In genomic region chr6:4136354-4136831, GRCh38 we compare ENCODE assay signal across 8 cellular contexts. TPM values are rescaled to one million over a fixed set of nuclear protein-coding genes. Genes with fewer than 3 reads are reported as not detected.
DNase-seq lines count a peak whose midpoint lies in the region; ATAC-seq and TF ChIP-seq lines count a peak whose summit lies in the region.

No MANE protein-coding gene starts in this region.

- peaks cover 55% of the 10 kb centered on the region for H3K4me1 Mint-ChIP-seq in central memory CD8-positive, alpha-beta T cell

- TF ChIP-seq POLR2A in GM18505 (IDR thresholded peaks at IDR 0.05; ENCODE audit: borderline replicate concordance, extremely low read depth, insufficient read depth, insufficient read length) = no peak

- peaks cover 10% of the 10 kb centered on the region for H3K36me3 Mint-ChIP-seq in central memory CD8-positive, alpha-beta T cell (ENCODE audit: insufficient read depth)

- H3K9ac ChIP-seq in HUES64 (ENCODE audit: low read depth, low read length) = peak overlapping the region; percentile 67; the same call in 1 of the 2 replicates
- peak overlapping the region; percentile 79 to 87 for H3K9ac ChIP-seq in mucosa of rectum (ENCODE audit: low read depth in 1 of 2, low read length in 2 of 2)

- peak overlapping the region; percentile 91 for H3K4me3 Mint-ChIP-seq in central memory CD8-positive, alpha-beta T cell

- ATAC-seq in central memory CD8-positive, alpha-beta T cell (replicated peaks; ENCODE audit: extremely low read depth, poor library complexity, severe bottlenecking) = no peak
- no peak for ATAC-seq in HG02623 (IDR thresholded peaks at IDR 0.05; ENCODE audit: unreplicated experiment)
- no peak for ATAC-seq in GM18505 (IDR thresholded peaks at IDR 0.05; ENCODE audit: unreplicated experiment)

- no peaks in the 10 kb centered on the region for H3K9me3 Mint-ChIP-seq in central memory CD8-positive, alpha-beta T cell

- peaks cover 18% of the 10 kb centered on the region for H3K36me3 ChIP-seq in HUES64 (ENCODE audit: insufficient read depth, low read length)
- peaks cover 0 to 12% of the 10 kb centered on the region in 2 donors for H3K36me3 ChIP-seq in mucosa of rectum (ENCODE audit: control insufficient read depth in 2 of 2, insufficient read depth in 2 of 2, low read length in 2 of 2)

- peaks cover 12% of the 10 kb centered on the region; the same call in 1 of the 2 replicates for H3K9me3 ChIP-seq in HUES64 (ENCODE audit: insufficient read depth, low read depth, low read length)
- no peaks in the 10 kb centered on the region for H3K9me3 ChIP-seq in mucosa of rectum (ENCODE audit: control insufficient read depth in 2 of 2, low read length in 2 of 2)

- H3K27ac ChIP-seq in 22Rv1 = peak overlapping the region; percentile 36; the same call in 1 of the 2 replicates
- H3K27ac ChIP-seq in HUES64 (ENCODE audit: low read depth, low read length) = peak overlapping the region; percentile 65
- H3K27ac ChIP-seq in mucosa of rectum (ENCODE audit: low read depth in 2 of 2, low read length in 2 of 2) = peak overlapping the region; percentile 71 to 85

- no peaks in the 10 kb centered on the region for H3K27me3 Mint-ChIP-seq in central memory CD8-positive, alpha-beta T cell

- no peak for DNase-seq in central memory CD8-positive, alpha-beta T cell (ENCODE audit: low spot score in 2 of 2)
- no peak for DNase-seq in activated effector memory CD4-positive, alpha-beta T cell treated with Interleukin-2 at 50 U/mL for 16 hours
- DNase-seq in activated CD4-positive, CD25-positive, alpha-beta regulatory T cell treated with anti-CD3 and anti-CD28 coated beads, Interleukin-2, amount 50 U/mL, for 72 hours = no peak

- H3K4me3 ChIP-seq in HUES64 (ENCODE audit: low read length) (peak overlapping the region; percentile 63), mucosa of rectum (ENCODE audit: low read length in 2 of 2) (peak overlapping the region; percentile 72 to 91)

- TF ChIP-seq CTCF in 22Rv1 (IDR thresholded peaks at IDR 0.05) = no peak

- no peak overlapping the region for H3K27ac Mint-ChIP-seq in central memory CD8-positive, alpha-beta T cell (ENCODE audit: low read depth)

- no CpG with 5 or more reads among the region's 1 CpG for WGBS in HUES64

- H3K27me3 ChIP-seq in HUES64 (ENCODE audit: insufficient read depth, low read length) (no peaks in the 10 kb centered on the region), mucosa of rectum (ENCODE audit: control insufficient read depth in 2 of 2, insufficient read depth in 2 of 2, low read length in 2 of 2) (no peaks in the 10 kb centered on the region)

- peaks cover 13% of the 10 kb centered on the region; the same call in 1 of the 2 replicates for H3K4me1 ChIP-seq in HUES64 (ENCODE audit: insufficient read depth, low read length)
- H3K4me1 ChIP-seq in mucosa of rectum (ENCODE audit: control insufficient read depth in 2 of 2, insufficient read depth in 2 of 2, low read length in 2 of 2) = peaks cover 7 to 21% of the 10 kb centered on the region in 2 donors

RNA-seq across cellular contexts. Expression of gene ECI2, which starts 1.0 kb away (rescaled TPM):
- 59.5 TPM for polyA plus RNA-seq in HUES64 (2013, experiment 1 of 2)
- polyA plus RNA-seq in HUES64 (2013, experiment 2 of 2) = 62.0 TPM

RNA-seq across cellular contexts. Expression of gene FAM217A, which starts 57.5 kb away (rescaled TPM):
- not detected for polyA plus RNA-seq in HUES64 (2013, experiment 1 of 2)
- polyA plus RNA-seq in HUES64 (2013, experiment 2 of 2) = not detected
